In the genomic region with DNA sequence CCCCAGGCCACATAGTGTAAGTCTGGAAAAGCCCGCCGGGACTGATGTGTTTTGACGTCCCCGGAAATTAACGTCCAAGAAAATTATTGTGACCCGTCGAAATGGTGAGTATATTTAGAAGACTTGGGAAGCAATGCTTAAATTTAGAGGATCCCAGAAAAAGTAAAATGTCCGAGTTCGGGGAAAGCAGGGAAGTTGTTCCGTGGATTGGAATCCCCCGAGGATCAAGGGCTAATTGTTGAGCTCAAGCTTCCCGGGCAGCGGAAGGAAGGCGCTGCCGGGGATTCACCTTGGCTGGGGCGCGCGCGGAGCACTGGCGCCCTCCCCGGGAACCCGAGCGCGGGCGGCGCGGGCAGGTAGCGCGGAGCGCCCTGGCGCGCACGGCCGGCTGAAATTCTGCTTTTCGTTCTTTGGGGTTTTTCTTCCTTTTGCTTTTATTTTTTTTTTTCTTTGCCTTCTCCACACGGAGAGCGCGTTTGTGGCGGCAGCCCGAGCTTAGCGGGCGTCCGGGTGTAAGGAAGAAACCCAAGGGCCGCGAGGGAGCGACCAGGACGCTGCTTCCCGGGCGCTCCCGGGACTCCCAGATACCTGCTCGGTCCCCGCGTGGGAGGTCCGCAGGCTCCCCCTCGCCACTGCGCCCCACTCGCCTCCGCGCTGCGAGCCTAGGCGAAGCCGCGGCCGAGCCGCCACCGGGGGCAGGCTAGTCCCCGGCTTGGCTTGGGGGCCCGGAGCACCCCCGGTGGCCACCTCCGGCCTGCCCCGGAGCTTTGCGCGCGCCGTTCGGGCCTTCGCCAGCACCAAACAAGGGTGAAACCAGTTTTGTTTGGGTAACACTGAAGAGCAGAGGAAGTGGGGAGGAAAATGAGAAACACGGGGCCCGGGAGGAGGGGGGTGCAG, we compare ENCODE assay signal across 12 cellular contexts. TPM values are rescaled to one million over a fixed set of nuclear protein-coding genes. Genes with fewer than 3 reads are reported as not detected.
A peak's percentile ranks its signal among the peaks of the same experiment; 100 is the strongest.
DNase-seq lines count a peak whose midpoint lies in the region; ATAC-seq and TF ChIP-seq lines count a peak whose summit lies in the region.
"Had no signal": no experiment of that assay in that cellular context is flagged by ENCODE, and none has a peak within 500 bp of the region (broad histone marks: within the 10 kb centered on the region; RNA-seq: fewer than 3 reads in every experiment).

No MANE protein-coding gene starts in this region.

- H3K14ac ChIP-seq in H9 (ENCODE audit: insufficient read depth, low read length) (no peak overlapping the region), neuronal stem cell (ENCODE audit: low read length) (peak overlapping the region; percentile 21)

- DNase-seq in COLO668 (lab: John Stamatoyannopoulos, UW; ENCODE audit: unreplicated experiment) = peak; percentile 4
- no peak for DNase-seq in H9
- DNase-seq in mammary epithelial cell = peak; percentile 40
- no peak for DNase-seq in neuronal stem cell (ENCODE audit: low spot score)
- no peak for DNase-seq in iPS-NIHi7 (ENCODE audit: extremely low spot score)
- DNase-seq in DMS114 treated with DMSO at 0.1 percent for 48 hours (lab: John Stamatoyannopoulos, UW; ENCODE audit: unreplicated experiment) = no peak
- DNase-seq: DND-41; foreskin melanocyte; GOT3; stimulated activated naive CD4-positive, alpha-beta T cell had no signal

- H2AFZ ChIP-seq in H9 (ENCODE audit: low read length) = no peak overlapping the region
- H2AFZ ChIP-seq in mammary epithelial cell (ENCODE audit: low read depth, low read length) = no peak overlapping the region
- no peak overlapping the region for H2AFZ ChIP-seq in neuronal stem cell (ENCODE audit: low read length)

- H3K79me1 ChIP-seq in H9 (ENCODE audit: insufficient read depth, low read depth, low read length, poor library complexity, severe bottlenecking) = no peaks in the 10 kb centered on the region
- peaks cover 2% of the 10 kb centered on the region for H3K79me1 ChIP-seq in neuronal stem cell (ENCODE audit: low read depth, low read length)

- H3K79me2 ChIP-seq in H9 (ENCODE audit: insufficient read depth, low read length) = no peaks in the 10 kb centered on the region
- H3K79me2 ChIP-seq in mammary epithelial cell (ENCODE audit: insufficient read depth, low read length) = no peaks in the 10 kb centered on the region

- H3K4me2 ChIP-seq in H9 (ENCODE audit: insufficient read depth, insufficient read length, low read length) = peak overlapping the region; percentile 25
- H3K4me2 ChIP-seq in mammary epithelial cell (ENCODE audit: insufficient read depth, low read depth, low read length) = no peak overlapping the region
- no peak overlapping the region for H3K4me2 ChIP-seq in neuronal stem cell (ENCODE audit: insufficient read depth, low read length, poor library complexity, severe bottlenecking)

- intact Hi-C loops in mammary epithelial cell (cut with micrococcal nuclease) = loop anchor here (2.0 kb wide), 1 partner anchor 51 kb away; no protein-coding TSS in a partner anchor

- peaks cover 2 to 9% of the 10 kb centered on the region in 2 experiments; a peak in 3 of 5 replicates for H3K9me3 Mint-ChIP-seq in H9

- no peak overlapping the region for H3K4me3 ChIP-seq in mammary epithelial cell (replicated peaks in 1 of 3; ENCODE audit: insufficient read depth in 1 of 3, low read depth in 2 of 3, low read length in 3 of 3)
- H3K4me3 ChIP-seq in neuronal stem cell (ENCODE audit: low read length in 2 of 2) = no peak overlapping the region

- no peaks in the 10 kb centered on the region; a peak in 1 of 7 replicates for H3K36me3 Mint-ChIP-seq in H9 (ENCODE audit: insufficient read depth in 1 of 3, low read depth in 3 of 3)

- no peak overlapping the region for H3K23ac ChIP-seq in H9 (ENCODE audit: insufficient read length, low read depth, low read length)
- no peak overlapping the region for H3K23ac ChIP-seq in neuronal stem cell (ENCODE audit: low read depth, low read length, poor library complexity)

- H2BK5ac ChIP-seq in H9 (ENCODE audit: insufficient read length, low read length) (no peak overlapping the region), neuronal stem cell (ENCODE audit: low read length) (no peak overlapping the region)

- H3K4me1 ChIP-seq in H9 (ENCODE audit: insufficient read depth, low read length) = no peaks in the 10 kb centered on the region
- peaks cover 12% of the 10 kb centered on the region for H3K4me1 ChIP-seq in mammary epithelial cell (ENCODE audit: insufficient read depth, low read length)
- H3K4me1 ChIP-seq in neuronal stem cell (ENCODE audit: control insufficient read depth in 2 of 2, insufficient read depth in 1 of 2, low read depth in 1 of 2, low read length in 2 of 2) = peaks cover 8 to 12% of the 10 kb centered on the region in 2 donors

- CTCF ChIA-PET in mammary epithelial cell (lab: Charles Lee; ENCODE audit: low non-redundant PET) = no interaction called here

- no peak overlapping the region for H3T11ph ChIP-seq in H9 (ENCODE audit: low read length)

- H3K9ac ChIP-seq in H9 (ENCODE audit: extremely low read depth, insufficient read length, low read length) = no peak overlapping the region
- H3K9ac ChIP-seq in mammary epithelial cell (ENCODE audit: insufficient read depth, low read length) = no peak overlapping the region
- H3K9ac ChIP-seq in neuronal stem cell (ENCODE audit: low read depth, low read length, poor library complexity) = no peak overlapping the region

- H4K8ac ChIP-seq in H9 (replicated peaks; ENCODE audit: insufficient read length, low read depth, low read length) (no peak overlapping the region), neuronal stem cell (ENCODE audit: low read depth, low read length) (no peak overlapping the region)

- H2BK120ac ChIP-seq in H9 (ENCODE audit: low read depth, low read length, poor library complexity, severe bottlenecking) (no peak overlapping the region), neuronal stem cell (ENCODE audit: low read depth, low read length) (no peak overlapping the region)

- no peak overlapping the region for H2BK15ac ChIP-seq in H9 (ENCODE audit: low read depth, low read length)
- no peak overlapping the region for H2BK15ac ChIP-seq in neuronal stem cell (ENCODE audit: low read length)

- H3K27me3 ChIP-seq in H9 (ENCODE audit: insufficient read depth, low read length) (peaks cover 79% of the 10 kb centered on the region), mammary epithelial cell (ENCODE audit: insufficient read depth, low read length) (peaks cover 76% of the 10 kb centered on the region), neuronal stem cell (ENCODE audit: control insufficient read depth in 3 of 3, insufficient read depth in 3 of 3, low read depth in 1 of 3, low read length in 3 of 3) (peaks cover 58 to 94% (median 93%) of the 10 kb centered on the region in 3 experiments)

- no peaks in the 10 kb centered on the region for H3K23me2 ChIP-seq in H9 (ENCODE audit: insufficient read length, low read depth, low read length, poor library complexity, severe bottlenecking)

- H3K4ac ChIP-seq in H9 (ENCODE audit: low read depth, low read length) = no peak overlapping the region
- no peak overlapping the region for H3K4ac ChIP-seq in neuronal stem cell (ENCODE audit: low read length)

- H2AK5ac ChIP-seq in H9 (ENCODE audit: insufficient read length, low read length) = no peak overlapping the region
- peak overlapping the region; percentile 46 for H2AK5ac ChIP-seq in neuronal stem cell (ENCODE audit: low read depth, low read length)

- H3K9me3 ChIP-seq in H9 (ENCODE audit: control insufficient read depth, low read depth, low read length) (no peaks in the 10 kb centered on the region), mammary epithelial cell (replicated peaks; ENCODE audit: insufficient read depth, low read length) (no peaks in the 10 kb centered on the region), neuronal stem cell (replicated peaks in 1 of 2; ENCODE audit: control insufficient read depth in 2 of 2, insufficient read depth in 1 of 2, low read depth in 1 of 2, low read length in 2 of 2) (no peaks in the 10 kb centered on the region)

- no TSS peak for BruUV-seq in mammary epithelial cell (replicated peaks; lab: Mats Ljungman, UMichigan)

- no peak overlapping the region for H3K56ac ChIP-seq in H9 (ENCODE audit: insufficient read length, low read depth, low read length)

- dilution Hi-C loops in mammary epithelial cell (cut with HindIII; ENCODE audit: low sequenced_read_pairs) = no loop called here

- no peak for ATAC-seq in HG03108 (IDR thresholded peaks at IDR 0.05; ENCODE audit: unreplicated experiment)

- H4K20me1 ChIP-seq in H9 (ENCODE audit: control insufficient read depth, insufficient read depth, insufficient read length) (peaks cover 2% of the 10 kb centered on the region), mammary epithelial cell (ENCODE audit: insufficient read depth, low read length) (peaks cover 4% of the 10 kb centered on the region)

- H3K27me3 Mint-ChIP-seq in H9 (ENCODE audit: low read depth) = peaks cover 95% of the 10 kb centered on the region

- in situ Hi-C loops in mammary epithelial cell (cut with MboI; ENCODE audit: low sequenced_read_pairs in 2 of 2) = loop anchor here in 1 of 2 donors (10.0 kb wide), 1 partner anchor 289 kb away; a partner anchor contains a TSS

- peak overlapping the region in 1 of 2 experiments; percentile 62; a peak in 3 of 5 replicates for H3K4me3 Mint-ChIP-seq in H9

- no peak overlapping the region for H4K5ac ChIP-seq in H9 (ENCODE audit: insufficient read length, low read depth, low read length)

- H4K91ac ChIP-seq in H9 (ENCODE audit: insufficient read length, low read depth, low read length) (no peak overlapping the region), neuronal stem cell (ENCODE audit: low read depth, low read length, poor library complexity) (no peak overlapping the region)

- H2BK20ac ChIP-seq in H9 (ENCODE audit: low read depth, low read length, poor library complexity, severe bottlenecking) = no peak overlapping the region

- peak; percentile 53 for TF ChIP-seq CTCF in H9 (conservative IDR thresholded peaks at IDR 0.05)
- peak in 1 of 2 donors; percentile 26 for TF ChIP-seq CTCF in mammary epithelial cell (conservative IDR thresholded peaks at IDR 0.05 in 1 of 2, IDR thresholded peaks at IDR 0.05 in 1 of 2; ENCODE audit: extremely low read depth in 1 of 2, insufficient read depth in 1 of 2, low read depth in 1 of 2, low read length in 2 of 2)

- peaks cover 8 to 29% of the 10 kb centered on the region in 2 experiments; a peak in 3 of 4 replicates for H3K4me1 Mint-ChIP-seq in H9

- no peaks in the 10 kb centered on the region for H3K36me3 ChIP-seq in mammary epithelial cell (ENCODE audit: insufficient read depth, low read length)
- no peaks in the 10 kb centered on the region for H3K36me3 ChIP-seq in neuronal stem cell (replicated peaks in 1 of 2; ENCODE audit: control insufficient read depth in 2 of 2, insufficient read depth in 2 of 2, low read length in 2 of 2)

- WGBS in H9 (ENCODE audit: extremely low coverage, insufficient read length, low lambda C conversion rate) = no CpG with 5 or more reads among the region's 79 CpGs
- WGBS in mammary epithelial cell (ENCODE audit: low coverage, missing lambda C conversion rate) = 3% methylated on average over 41 of the region's 79 CpGs
- WGBS in neuronal stem cell (ENCODE audit: extremely low coverage in 2 of 2, insufficient read length in 2 of 2, insufficient replicate concordance in 1 of 2), 2 donors = no CpG with 5 or more reads among the region's 79 CpGs

- H3K18ac ChIP-seq in H9 (ENCODE audit: insufficient read length, low read depth, low read length) (no peak overlapping the region), neuronal stem cell (ENCODE audit: low read length) (peak overlapping the region; percentile 71)

- H2BK12ac ChIP-seq in H9 (ENCODE audit: insufficient read length, low read depth, low read length) (no peak overlapping the region), neuronal stem cell (ENCODE audit: low read length) (no peak overlapping the region)

- H3K27ac ChIP-seq in H9 (ENCODE audit: insufficient read length, low read depth, low read length) (no peak overlapping the region), mammary epithelial cell (ENCODE audit: insufficient read depth, low read depth, low read length) (no peak overlapping the region), neuronal stem cell (replicated peaks; ENCODE audit: low read length) (no peak overlapping the region)

- H3K27ac Mint-ChIP-seq in H9 = no peak overlapping the region

RNA-seq across cellular contexts. Expression of a gene that starts 4.7 kb away (rescaled TPM):
- 2.8 and 3.1 TPM in 2 replicates for total RNA-seq in H9 (2021)
- under 1 TPM in 1 of 2 donors, not detected in 1; under 0.01 TPM for total RNA-seq in mammary epithelial cell
- polyA plus RNA-seq in mammary epithelial cell = 0.01 TPM
- not detected for polyA minus RNA-seq in mammary epithelial cell
- polyA plus RNA-seq in neuronal stem cell (2013, experiment 1 of 2) = 11.8 TPM
- polyA plus RNA-seq in neuronal stem cell (2013, experiment 2 of 2) = 11.0 TPM

RNA-seq across cellular contexts. Expression of a gene that starts 17.1 kb away (rescaled TPM):
- total RNA-seq in H9 (2021) (not detected in 2 replicates), mammary epithelial cell (not detected)
- not detected for polyA plus RNA-seq in mammary epithelial cell
- polyA minus RNA-seq in mammary epithelial cell = not detected
- polyA plus RNA-seq in neuronal stem cell (2013, experiment 1 of 2) = not detected
- not detected for polyA plus RNA-seq in neuronal stem cell (2013, experiment 2 of 2)
- total RNA-seq: NCI-H460 had no signal

RNA-seq across cellular contexts. Expression of a gene that starts 27.7 kb away (rescaled TPM):
- not detected in 2 replicates for total RNA-seq in H9 (2021)
- total RNA-seq in mammary epithelial cell = under 1 TPM in 1 of 2 donors, not detected in 1; 0.61 TPM
- 0.16 TPM for polyA plus RNA-seq in mammary epithelial cell
- not detected for polyA minus RNA-seq in mammary epithelial cell
- 1.0 TPM for polyA plus RNA-seq in neuronal stem cell (2013, experiment 1 of 2)
- polyA plus RNA-seq in neuronal stem cell (2013, experiment 2 of 2) = 0.82 TPM
- total RNA-seq: NCI-H460 had no signal

Comparison
In these comparisons a context has a peak if more than half of its experiments do, and no peak if none do; other contexts are left out.
1. DNase-seq: peak in COLO668 (single experiment) and mammary epithelial cell (single experiment); none in H9 (single experiment), neuronal stem cell (single experiment), iPS-NIHi7 (single experiment) and DMS114 treated with DMSO at 0.1 percent for 48 hours (single experiment).